ENCODE assay signal across 8 cellular contexts in genomic region chr12:119667577-119668314, GRCh38. TPM values are rescaled to one million over a fixed set of nuclear protein-coding genes. Genes with fewer than 3 reads are reported as not detected.
DNase-seq lines count a peak whose midpoint lies in the region; ATAC-seq and TF ChIP-seq lines count a peak whose summit lies in the region.

Gene PRKAB1, plus strand, starts transcription at chr12:119668133. Its CDS starts 112 bp downstream, at chr12:119668245.

- peaks cover 44% of the 10 kb centered on the region for H3K79me2 ChIP-seq in mammary epithelial cell (ENCODE audit: insufficient read depth, low read length)
- peaks cover 7% of the 10 kb centered on the region for H3K79me2 ChIP-seq in smooth muscle cell (ENCODE audit: low read depth)

- dilution Hi-C loops in mammary epithelial cell (cut with HindIII; ENCODE audit: low sequenced_read_pairs): no loop called here

- no peaks in the 10 kb centered on the region for H3K27me3 ChIP-seq in WERI-Rb-1 (ENCODE audit: insufficient read depth, low read depth, severe bottlenecking)
- H3K27me3 ChIP-seq in mammary epithelial cell (ENCODE audit: insufficient read depth, low read length): no peaks in the 10 kb centered on the region
- H3K27me3 ChIP-seq in smooth muscle cell (ENCODE audit: low read depth): no peaks in the 10 kb centered on the region

- H4K20me1 ChIP-seq in mammary epithelial cell (ENCODE audit: insufficient read depth, low read length) (no peaks in the 10 kb centered on the region), smooth muscle cell (ENCODE audit: low read depth) (peaks cover 27% of the 10 kb centered on the region)

- H3K4me1 ChIP-seq in mammary epithelial cell (ENCODE audit: insufficient read depth, low read length) (peaks cover 14% of the 10 kb centered on the region), smooth muscle cell (ENCODE audit: low read depth) (peaks cover 11% of the 10 kb centered on the region)

- in situ Hi-C loops in mammary epithelial cell (cut with MboI; ENCODE audit: low sequenced_read_pairs in 2 of 2): loop anchor here in 1 of 2 donors (25.0 kb wide), 1 partner anchor 1255 kb away; no protein-coding TSS in a partner anchor

- intact Hi-C loops in mammary epithelial cell (cut with micrococcal nuclease): loop anchor here (10.0 kb wide), 1 partner anchor 1263 kb away; no protein-coding TSS in a partner anchor

- 0% methylated on average over 32 of the region's 68 CpGs for WGBS in mammary epithelial cell (ENCODE audit: low coverage, missing lambda C conversion rate)
- under 1% methylated on average over 68 of the region's 68 CpGs for WGBS in smooth muscle cell (ENCODE audit: low lambda C conversion rate)

- BruUV-seq in mammary epithelial cell (replicated peaks; lab: Mats Ljungman, UMichigan): no TSS peak

- DNase-seq in AG08396 (ENCODE audit: low spot score) (peak; percentile 100), NCI-H2196 treated with DMSO at 0.1 percent for 48 hours (lab: John Stamatoyannopoulos, UW; ENCODE audit: unreplicated experiment) (peak; percentile 98), WERI-Rb-1 (peak; percentile 97), mammary epithelial cell (peak; percentile 98), iPS-NIHi11 (ENCODE audit: low spot score) (peak; percentile 98), smooth muscle cell (lab: John Stamatoyannopoulos, UW; ENCODE audit: unreplicated experiment) (peak; percentile 72)

- H3K9ac ChIP-seq in mammary epithelial cell (ENCODE audit: insufficient read depth, low read length): peak within 1 kb of the TSS; percentile 86
- H3K9ac ChIP-seq in smooth muscle cell (ENCODE audit: low read depth): peak within 1 kb of the TSS; percentile 89

- H3K9me3 ChIP-seq in WERI-Rb-1 (ENCODE audit: severe bottlenecking) (no peaks in the 10 kb centered on the region), mammary epithelial cell (replicated peaks; ENCODE audit: insufficient read depth, low read length) (no peaks in the 10 kb centered on the region), smooth muscle cell (replicated peaks; ENCODE audit: low read depth) (no peaks in the 10 kb centered on the region)

- CTCF ChIA-PET in mammary epithelial cell (lab: Charles Lee; ENCODE audit: low non-redundant PET): interaction anchor here (0.6 to 0.8 kb wide), 6 partner anchors 8 to 1815 kb away, joined by 3 to 5 read pairs (median 3); no protein-coding TSS in a partner anchor

- H2AFZ ChIP-seq in mammary epithelial cell (ENCODE audit: low read depth, low read length): peak within 1 kb of the TSS; percentile 98
- H2AFZ ChIP-seq in smooth muscle cell (ENCODE audit: low read depth): peak within 1 kb of the TSS; percentile 99

- peaks cover 7% of the 10 kb centered on the region for H3F3A ChIP-seq in smooth muscle cell (ENCODE audit: low read depth)

- TF ChIP-seq CTCF in WERI-Rb-1 (IDR thresholded peaks at IDR 0.05; ENCODE audit: low read depth, low read length) (peak; percentile 88), mammary epithelial cell (conservative IDR thresholded peaks at IDR 0.05 in 1 of 2, IDR thresholded peaks at IDR 0.05 in 1 of 2; ENCODE audit: extremely low read depth in 1 of 2, insufficient read depth in 1 of 2, low read depth in 1 of 2, low read length in 2 of 2) (peak; percentile 83 to 93), smooth muscle cell (IDR thresholded peaks at IDR 0.05; ENCODE audit: borderline replicate concordance, insufficient read depth, poor library complexity, severe bottlenecking) (peak; percentile 89)

- peak within 1 kb of the TSS; percentile 92 for H3K4me3 ChIP-seq in WERI-Rb-1 (ENCODE audit: low read depth, low read length)
- H3K4me3 ChIP-seq in mammary epithelial cell (replicated peaks in 1 of 3; ENCODE audit: insufficient read depth in 1 of 3, low read depth in 2 of 3, low read length in 3 of 3): peak within 1 kb of the TSS; percentile 91 to 95 (median 94)
- H3K4me3 ChIP-seq in smooth muscle cell: peak within 1 kb of the TSS; percentile 96

- peak within 1 kb of the TSS; percentile 92 for H3K27ac ChIP-seq in WERI-Rb-1
- peak within 1 kb of the TSS; percentile 74 for H3K27ac ChIP-seq in mammary epithelial cell (ENCODE audit: insufficient read depth, low read depth, low read length)
- H3K27ac ChIP-seq in smooth muscle cell (ENCODE audit: low read depth): peak within 1 kb of the TSS; percentile 59

- H3K4me2 ChIP-seq in mammary epithelial cell (ENCODE audit: insufficient read depth, low read depth, low read length) (peak within 1 kb of the TSS; percentile 85), smooth muscle cell (peak within 1 kb of the TSS; percentile 98)

- peaks cover 38% of the 10 kb centered on the region for H3K36me3 ChIP-seq in WERI-Rb-1
- peaks cover 5% of the 10 kb centered on the region for H3K36me3 ChIP-seq in mammary epithelial cell (ENCODE audit: insufficient read depth, low read length)
- no peaks in the 10 kb centered on the region for H3K36me3 ChIP-seq in smooth muscle cell (ENCODE audit: low read depth)

- ATAC-seq in GM18873 (IDR thresholded peaks at IDR 0.05; ENCODE audit: low FRiP score, unreplicated experiment) (peak; percentile 95), HG03139 (IDR thresholded peaks at IDR 0.05; ENCODE audit: unreplicated experiment) (peak; percentile 96)

RNA-seq across cellular contexts. Expression of gene PRKAB1, which starts in this region (rescaled TPM):
- total RNA-seq in mammary epithelial cell: 10 to 100 TPM; 21.8 to 33.4 TPM
- polyA plus RNA-seq in mammary epithelial cell: 18.3 TPM
- 31.1 TPM for polyA minus RNA-seq in mammary epithelial cell
- total RNA-seq in smooth muscle cell: 17.3 and 24.7 TPM in 2 replicates
- polyA plus RNA-seq in smooth muscle cell: 26.0 and 26.3 TPM in 2 replicates

Comparison
In these comparisons a context has a peak if more than half of its experiments do, and no peak if none do; other contexts are left out.
1. Peak in every context shown above with its lines: DNase-seq, ATAC-seq, H3K4me3 ChIP-seq and H3K27ac ChIP-seq.